ENCODE assay signal across 1 cellular context in the genomic region with DNA sequence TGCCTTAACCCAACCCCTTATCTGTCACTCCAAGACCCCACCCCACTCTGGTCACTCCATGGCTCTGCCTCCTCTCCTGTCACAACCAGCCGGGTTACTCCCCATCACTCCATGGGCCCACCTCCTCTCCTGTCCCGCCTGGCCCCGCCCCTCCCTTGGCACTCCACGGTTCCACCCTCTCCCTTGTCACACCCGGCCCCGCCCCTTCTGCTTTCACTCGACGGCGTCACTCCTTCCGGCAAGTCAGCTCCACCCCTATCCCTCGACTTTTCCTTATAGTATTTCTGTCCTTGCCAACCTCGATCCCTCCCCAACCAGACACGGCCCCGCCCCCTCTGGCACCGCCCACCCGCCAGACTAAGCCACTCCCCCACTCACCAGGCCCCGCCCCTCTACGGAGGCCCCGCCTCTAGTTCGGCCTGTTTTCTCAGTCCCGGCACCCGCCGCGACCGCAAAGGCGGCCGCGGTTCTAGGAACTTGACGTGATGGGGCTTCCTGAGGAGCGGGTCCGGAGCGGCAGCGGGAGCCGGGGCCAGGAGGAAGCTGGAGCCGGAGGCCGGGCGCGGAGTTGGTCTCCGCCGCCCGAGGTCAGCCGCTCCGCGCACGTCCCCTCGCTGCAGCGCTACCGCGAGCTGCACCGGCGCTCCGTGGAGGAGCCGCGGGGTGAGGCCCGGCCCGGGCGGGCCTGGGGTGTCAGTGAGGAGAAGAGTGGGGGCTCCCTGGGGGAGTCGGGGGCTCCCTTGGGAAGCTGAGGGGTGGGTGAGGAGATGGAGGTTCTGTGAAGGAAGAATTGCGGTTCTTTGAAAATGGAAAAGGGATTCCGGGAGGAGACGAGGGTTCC.
TF ChIP-seq lines count a peak whose summit lies in the region.

A gene with protein sequence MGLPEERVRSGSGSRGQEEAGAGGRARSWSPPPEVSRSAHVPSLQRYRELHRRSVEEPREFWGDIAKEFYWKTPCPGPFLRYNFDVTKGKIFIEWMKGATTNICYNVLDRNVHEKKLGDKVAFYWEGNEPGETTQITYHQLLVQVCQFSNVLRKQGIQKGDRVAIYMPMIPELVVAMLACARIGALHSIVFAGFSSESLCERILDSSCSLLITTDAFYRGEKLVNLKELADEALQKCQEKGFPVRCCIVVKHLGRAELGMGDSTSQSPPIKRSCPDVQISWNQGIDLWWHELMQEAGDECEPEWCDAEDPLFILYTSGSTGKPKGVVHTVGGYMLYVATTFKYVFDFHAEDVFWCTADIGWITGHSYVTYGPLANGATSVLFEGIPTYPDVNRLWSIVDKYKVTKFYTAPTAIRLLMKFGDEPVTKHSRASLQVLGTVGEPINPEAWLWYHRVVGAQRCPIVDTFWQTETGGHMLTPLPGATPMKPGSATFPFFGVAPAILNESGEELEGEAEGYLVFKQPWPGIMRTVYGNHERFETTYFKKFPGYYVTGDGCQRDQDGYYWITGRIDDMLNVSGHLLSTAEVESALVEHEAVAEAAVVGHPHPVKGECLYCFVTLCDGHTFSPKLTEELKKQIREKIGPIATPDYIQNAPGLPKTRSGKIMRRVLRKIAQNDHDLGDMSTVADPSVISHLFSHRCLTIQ (plus strand): TSS at position 452 of the 841 bp plus-strand sequence. CDS start 34 bp downstream, at position 486.

TF ChIP-seq in K562, 482 proteins besides CTCF, POLR2A, EP300 and RAD21 (continued from another document and continues in another):
- TF ChIP-seq, protein P1, sequence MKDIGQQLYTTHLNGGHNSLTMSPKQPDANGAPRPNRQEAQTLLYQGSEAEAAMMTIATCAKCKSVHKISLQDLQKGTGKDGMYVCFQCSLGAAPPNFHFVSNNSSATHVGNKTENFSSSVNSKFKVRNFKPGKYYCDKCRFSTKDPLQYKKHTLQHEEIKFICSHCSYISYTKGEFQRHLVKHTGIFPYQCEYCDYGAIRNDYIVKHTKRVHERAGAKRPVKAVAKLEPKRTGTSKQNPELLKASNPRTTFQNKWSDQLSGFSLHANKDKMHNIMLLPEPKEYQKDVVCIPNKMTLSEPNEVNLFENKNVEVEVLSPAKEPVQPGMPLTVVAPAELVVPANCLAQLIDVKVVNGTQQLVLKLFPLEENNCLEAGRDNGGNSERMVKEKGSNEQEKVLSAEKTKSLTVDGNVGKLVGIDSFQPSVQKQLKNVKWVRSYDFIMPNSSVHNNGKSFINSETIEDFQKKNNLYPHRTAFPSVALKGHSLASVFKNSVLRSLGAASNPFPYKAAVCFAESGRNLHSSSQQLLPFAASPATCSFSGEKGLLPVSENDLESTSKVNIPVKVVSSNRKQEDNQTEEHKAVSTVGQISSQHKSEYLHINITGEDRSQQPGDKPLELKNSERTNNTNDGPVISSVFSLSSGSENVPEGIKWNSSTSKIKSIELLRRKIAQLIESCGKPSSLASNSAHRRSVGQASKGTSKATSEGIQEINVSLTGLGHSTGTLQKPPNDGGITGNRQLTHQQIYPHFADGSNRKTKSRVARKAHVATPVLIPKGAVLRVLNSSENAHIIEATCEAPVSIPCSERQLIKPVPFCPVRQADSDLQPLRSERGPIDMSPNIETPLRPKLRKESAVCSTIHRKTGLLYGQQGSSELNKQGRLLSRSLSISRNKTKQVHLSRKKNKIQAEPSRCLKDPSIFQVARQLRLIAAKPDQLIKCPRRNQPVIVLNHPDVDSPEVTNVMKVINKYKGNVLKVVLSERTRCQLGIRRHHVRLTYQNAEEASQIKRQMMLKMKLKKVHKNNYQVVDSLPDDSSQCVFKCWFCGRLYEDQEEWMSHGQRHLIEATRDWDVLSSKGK (CRISPR knock-in tag; IDR thresholded peaks at IDR 0.05) = no peak
- TF ChIP-seq, protein P2, sequence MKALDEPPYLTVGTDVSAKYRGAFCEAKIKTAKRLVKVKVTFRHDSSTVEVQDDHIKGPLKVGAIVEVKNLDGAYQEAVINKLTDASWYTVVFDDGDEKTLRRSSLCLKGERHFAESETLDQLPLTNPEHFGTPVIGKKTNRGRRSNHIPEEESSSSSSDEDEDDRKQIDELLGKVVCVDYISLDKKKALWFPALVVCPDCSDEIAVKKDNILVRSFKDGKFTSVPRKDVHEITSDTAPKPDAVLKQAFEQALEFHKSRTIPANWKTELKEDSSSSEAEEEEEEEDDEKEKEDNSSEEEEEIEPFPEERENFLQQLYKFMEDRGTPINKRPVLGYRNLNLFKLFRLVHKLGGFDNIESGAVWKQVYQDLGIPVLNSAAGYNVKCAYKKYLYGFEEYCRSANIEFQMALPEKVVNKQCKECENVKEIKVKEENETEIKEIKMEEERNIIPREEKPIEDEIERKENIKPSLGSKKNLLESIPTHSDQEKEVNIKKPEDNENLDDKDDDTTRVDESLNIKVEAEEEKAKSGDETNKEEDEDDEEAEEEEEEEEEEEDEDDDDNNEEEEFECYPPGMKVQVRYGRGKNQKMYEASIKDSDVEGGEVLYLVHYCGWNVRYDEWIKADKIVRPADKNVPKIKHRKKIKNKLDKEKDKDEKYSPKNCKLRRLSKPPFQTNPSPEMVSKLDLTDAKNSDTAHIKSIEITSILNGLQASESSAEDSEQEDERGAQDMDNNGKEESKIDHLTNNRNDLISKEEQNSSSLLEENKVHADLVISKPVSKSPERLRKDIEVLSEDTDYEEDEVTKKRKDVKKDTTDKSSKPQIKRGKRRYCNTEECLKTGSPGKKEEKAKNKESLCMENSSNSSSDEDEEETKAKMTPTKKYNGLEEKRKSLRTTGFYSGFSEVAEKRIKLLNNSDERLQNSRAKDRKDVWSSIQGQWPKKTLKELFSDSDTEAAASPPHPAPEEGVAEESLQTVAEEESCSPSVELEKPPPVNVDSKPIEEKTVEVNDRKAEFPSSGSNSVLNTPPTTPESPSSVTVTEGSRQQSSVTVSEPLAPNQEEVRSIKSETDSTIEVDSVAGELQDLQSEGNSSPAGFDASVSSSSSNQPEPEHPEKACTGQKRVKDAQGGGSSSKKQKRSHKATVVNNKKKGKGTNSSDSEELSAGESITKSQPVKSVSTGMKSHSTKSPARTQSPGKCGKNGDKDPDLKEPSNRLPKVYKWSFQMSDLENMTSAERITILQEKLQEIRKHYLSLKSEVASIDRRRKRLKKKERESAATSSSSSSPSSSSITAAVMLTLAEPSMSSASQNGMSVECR (CRISPR knock-in tag; IDR thresholded peaks at IDR 0.05) = peak; percentile 50; the same call in 1 of the 2 replicates
- TF ChIP-seq SMARCE1 (IDR thresholded peaks at IDR 0.05) (0 out of 2 replicates have a peak, but pooled peaks have one; percentile 15), RBFOX2 (IDR thresholded peaks at IDR 0.05; ENCODE audit: low read depth, low read length) (peak; percentile 92), ZNF146 (CRISPR knock-in tag; IDR thresholded peaks at IDR 0.05; ENCODE audit: unreplicated experiment) (no peak), RBM34 (IDR thresholded peaks at IDR 0.05; ENCODE audit: borderline replicate concordance, insufficient read depth, low read length) (no peak), ZNF24 (IDR thresholded peaks at IDR 0.05) (peak; percentile 27; the same call in 1 of the 2 replicates), U2AF1 (optimal IDR thresholded peaks at IDR 0.05; ENCODE audit: low read depth, low read length) (peak; percentile 40), POLR2AphosphoS5 (IDR thresholded peaks at IDR 0.05; ENCODE audit: control insufficient read depth, insufficient read depth, low read depth, low read length) (peak; percentile 91), ZSCAN29 (IDR thresholded peaks at IDR 0.05) (peak; percentile 58; the same call in 1 of the 2 replicates), NEUROD1 (IDR thresholded peaks at IDR 0.05; ENCODE audit: borderline replicate concordance, low read depth, low read length, partially characterized antibody) (peak; percentile 45), GATAD2A (IDR thresholded peaks at IDR 0.05) (no peak; the same call in 1 of the 2 replicates), ZNF184 (CRISPR knock-in tag; IDR thresholded peaks at IDR 0.05) (no peak), FIP1L1 (IDR thresholded peaks at IDR 0.05; ENCODE audit: low read depth, low read length, poor library complexity, severe bottlenecking) (peak; percentile 55), MAFK (IDR thresholded peaks at IDR 0.05; ENCODE audit: low read length) (no peak), ZNF224 (CRISPR knock-in tag; IDR thresholded peaks at IDR 0.05) (no peak), NONO (IDR thresholded peaks at IDR 0.05; ENCODE audit: low read depth in 2 of 2, low read length in 1 of 2) (peak in 1 of 2 experiments; percentile 77; a peak in 1 of 4 replicates), DACH1 (IDR thresholded peaks at IDR 0.05; ENCODE audit: partially characterized antibody) (no peak), JUND (IDR thresholded peaks at IDR 0.05; ENCODE audit: borderline replicate concordance, low read depth, low read length) (peak; percentile 13; the same call in 1 of the 2 replicates), JUND (tag; IDR thresholded peaks at IDR 0.05; ENCODE audit: borderline replicate concordance, low read depth, low read length) (no peak)
- TF ChIP-seq, protein P3, sequence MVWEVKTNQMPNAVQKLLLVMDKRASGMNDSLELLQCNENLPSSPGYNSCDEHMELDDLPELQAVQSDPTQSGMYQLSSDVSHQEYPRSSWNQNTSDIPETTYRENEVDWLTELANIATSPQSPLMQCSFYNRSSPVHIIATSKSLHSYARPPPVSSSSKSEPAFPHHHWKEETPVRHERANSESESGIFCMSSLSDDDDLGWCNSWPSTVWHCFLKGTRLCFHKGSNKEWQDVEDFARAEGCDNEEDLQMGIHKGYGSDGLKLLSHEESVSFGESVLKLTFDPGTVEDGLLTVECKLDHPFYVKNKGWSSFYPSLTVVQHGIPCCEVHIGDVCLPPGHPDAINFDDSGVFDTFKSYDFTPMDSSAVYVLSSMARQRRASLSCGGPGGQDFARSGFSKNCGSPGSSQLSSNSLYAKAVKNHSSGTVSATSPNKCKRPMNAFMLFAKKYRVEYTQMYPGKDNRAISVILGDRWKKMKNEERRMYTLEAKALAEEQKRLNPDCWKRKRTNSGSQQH (CRISPR knock-in tag; IDR thresholded peaks at IDR 0.05) = no peak
- TF ChIP-seq, protein P4, sequence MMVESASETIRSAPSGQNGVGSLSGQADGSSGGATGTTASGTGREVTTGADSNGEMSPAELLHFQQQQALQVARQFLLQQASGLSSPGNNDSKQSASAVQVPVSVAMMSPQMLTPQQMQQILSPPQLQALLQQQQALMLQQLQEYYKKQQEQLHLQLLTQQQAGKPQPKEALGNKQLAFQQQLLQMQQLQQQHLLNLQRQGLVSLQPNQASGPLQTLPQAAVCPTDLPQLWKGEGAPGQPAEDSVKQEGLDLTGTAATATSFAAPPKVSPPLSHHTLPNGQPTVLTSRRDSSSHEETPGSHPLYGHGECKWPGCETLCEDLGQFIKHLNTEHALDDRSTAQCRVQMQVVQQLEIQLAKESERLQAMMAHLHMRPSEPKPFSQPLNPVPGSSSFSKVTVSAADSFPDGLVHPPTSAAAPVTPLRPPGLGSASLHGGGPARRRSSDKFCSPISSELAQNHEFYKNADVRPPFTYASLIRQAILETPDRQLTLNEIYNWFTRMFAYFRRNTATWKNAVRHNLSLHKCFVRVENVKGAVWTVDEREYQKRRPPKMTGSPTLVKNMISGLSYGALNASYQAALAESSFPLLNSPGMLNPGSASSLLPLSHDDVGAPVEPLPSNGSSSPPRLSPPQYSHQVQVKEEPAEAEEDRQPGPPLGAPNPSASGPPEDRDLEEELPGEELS (CRISPR knock-in tag; IDR thresholded peaks at IDR 0.05; ENCODE audit: borderline replicate concordance) = 0 out of 2 replicates have a peak, but pooled peaks have one; percentile 29
- TF ChIP-seq, protein P5, sequence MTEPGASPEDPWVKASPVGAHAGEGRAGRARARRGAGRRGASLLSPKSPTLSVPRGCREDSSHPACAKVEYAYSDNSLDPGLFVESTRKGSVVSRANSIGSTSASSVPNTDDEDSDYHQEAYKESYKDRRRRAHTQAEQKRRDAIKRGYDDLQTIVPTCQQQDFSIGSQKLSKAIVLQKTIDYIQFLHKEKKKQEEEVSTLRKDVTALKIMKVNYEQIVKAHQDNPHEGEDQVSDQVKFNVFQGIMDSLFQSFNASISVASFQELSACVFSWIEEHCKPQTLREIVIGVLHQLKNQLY (CRISPR knock-in tag; conservative IDR thresholded peaks at IDR 0.05) = 0 out of 4 replicates have a peak, but pooled peaks of 1 of the 2 experiments have one; percentile 24
- TF ChIP-seq, protein P6, sequence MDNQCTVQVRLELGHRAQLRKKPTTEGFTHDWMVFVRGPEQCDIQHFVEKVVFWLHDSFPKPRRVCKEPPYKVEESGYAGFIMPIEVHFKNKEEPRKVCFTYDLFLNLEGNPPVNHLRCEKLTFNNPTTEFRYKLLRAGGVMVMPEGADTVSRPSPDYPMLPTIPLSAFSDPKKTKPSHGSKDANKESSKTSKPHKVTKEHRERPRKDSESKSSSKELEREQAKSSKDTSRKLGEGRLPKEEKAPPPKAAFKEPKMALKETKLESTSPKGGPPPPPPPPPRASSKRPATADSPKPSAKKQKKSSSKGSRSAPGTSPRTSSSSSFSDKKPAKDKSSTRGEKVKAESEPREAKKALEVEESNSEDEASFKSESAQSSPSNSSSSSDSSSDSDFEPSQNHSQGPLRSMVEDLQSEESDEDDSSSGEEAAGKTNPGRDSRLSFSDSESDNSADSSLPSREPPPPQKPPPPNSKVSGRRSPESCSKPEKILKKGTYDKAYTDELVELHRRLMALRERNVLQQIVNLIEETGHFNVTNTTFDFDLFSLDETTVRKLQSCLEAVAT (IDR thresholded peaks at IDR 0.05) = peak in 1 of 2 experiments; percentile 80; a peak in 2 of 4 replicates
- TF ChIP-seq, protein P7, sequence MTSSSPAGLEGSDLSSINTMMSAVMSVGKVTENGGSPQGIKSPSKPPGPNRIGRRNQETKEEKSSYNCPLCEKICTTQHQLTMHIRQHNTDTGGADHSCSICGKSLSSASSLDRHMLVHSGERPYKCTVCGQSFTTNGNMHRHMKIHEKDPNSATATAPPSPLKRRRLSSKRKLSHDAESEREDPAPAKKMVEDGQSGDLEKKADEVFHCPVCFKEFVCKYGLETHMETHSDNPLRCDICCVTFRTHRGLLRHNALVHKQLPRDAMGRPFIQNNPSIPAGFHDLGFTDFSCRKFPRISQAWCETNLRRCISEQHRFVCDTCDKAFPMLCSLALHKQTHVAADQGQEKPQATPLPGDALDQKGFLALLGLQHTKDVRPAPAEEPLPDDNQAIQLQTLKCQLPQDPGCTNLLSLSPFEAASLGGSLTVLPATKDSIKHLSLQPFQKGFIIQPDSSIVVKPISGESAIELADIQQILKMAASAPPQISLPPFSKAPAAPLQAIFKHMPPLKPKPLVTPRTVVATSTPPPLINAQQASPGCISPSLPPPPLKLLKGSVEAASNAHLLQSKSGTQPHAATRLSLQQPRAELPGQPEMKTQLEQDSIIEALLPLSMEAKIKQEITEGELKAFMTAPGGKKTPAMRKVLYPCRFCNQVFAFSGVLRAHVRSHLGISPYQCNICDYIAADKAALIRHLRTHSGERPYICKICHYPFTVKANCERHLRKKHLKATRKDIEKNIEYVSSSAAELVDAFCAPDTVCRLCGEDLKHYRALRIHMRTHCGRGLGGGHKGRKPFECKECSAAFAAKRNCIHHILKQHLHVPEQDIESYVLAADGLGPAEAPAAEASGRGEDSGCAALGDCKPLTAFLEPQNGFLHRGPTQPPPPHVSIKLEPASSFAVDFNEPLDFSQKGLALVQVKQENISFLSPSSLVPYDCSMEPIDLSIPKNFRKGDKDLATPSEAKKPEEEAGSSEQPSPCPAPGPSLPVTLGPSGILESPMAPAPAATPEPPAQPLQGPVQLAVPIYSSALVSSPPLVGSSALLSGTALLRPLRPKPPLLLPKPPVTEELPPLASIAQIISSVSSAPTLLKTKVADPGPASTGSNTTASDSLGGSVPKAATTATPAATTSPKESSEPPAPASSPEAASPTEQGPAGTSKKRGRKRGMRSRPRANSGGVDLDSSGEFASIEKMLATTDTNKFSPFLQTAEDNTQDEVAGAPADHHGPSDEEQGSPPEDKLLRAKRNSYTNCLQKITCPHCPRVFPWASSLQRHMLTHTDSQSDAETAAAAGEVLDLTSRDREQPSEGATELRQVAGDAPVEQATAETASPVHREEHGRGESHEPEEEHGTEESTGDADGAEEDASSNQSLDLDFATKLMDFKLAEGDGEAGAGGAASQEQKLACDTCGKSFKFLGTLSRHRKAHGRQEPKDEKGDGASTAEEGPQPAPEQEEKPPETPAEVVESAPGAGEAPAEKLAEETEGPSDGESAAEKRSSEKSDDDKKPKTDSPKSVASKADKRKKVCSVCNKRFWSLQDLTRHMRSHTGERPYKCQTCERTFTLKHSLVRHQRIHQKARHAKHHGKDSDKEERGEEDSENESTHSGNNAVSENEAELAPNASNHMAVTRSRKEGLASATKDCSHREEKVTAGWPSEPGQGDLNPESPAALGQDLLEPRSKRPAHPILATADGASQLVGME (CRISPR knock-in tag; IDR thresholded peaks at IDR 0.05) = 0 out of 2 replicates have a peak, but pooled peaks have one; percentile 53
